Comparison of ENCODE assay signal across 11 cellular contexts in the genomic region with DNA sequence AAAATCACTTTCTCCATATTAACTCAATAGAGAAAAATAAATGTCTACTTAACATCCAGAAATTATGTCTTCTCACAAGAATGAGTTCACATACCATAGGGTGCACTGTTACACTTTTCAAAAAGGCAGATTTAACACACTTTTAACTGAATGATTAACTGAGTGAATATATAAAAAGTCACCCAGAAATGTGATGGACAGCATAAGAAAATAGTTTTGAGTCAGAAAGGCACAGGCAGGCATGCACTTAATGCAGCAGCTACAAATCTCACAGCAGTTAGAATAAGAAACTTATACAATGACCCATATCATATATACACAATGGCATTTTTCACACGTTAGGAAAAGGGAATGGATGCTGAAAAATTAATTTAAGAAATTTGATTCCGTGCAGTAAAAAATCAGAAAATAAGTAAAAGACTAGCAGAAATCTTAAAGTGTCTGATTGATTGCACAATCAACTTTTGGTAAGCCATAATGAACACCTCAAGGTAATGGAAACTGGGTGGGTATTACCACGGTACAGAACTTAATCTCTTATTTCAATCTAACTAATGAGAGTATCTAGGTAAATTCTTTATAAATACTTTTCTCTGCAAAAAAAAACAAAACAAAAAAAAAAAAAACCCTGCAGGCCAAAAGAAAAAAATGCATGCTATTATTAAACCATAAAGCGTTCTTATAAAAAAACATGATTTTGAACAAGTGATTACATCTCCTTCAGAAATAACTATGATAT. TPM values are rescaled to one million over a fixed set of nuclear protein-coding genes. Genes with fewer than 3 reads are reported as not detected.
DNase-seq lines count a peak whose midpoint lies in the region; ATAC-seq, FAIRE-seq and TF ChIP-seq lines count a peak whose summit lies in the region.
"Had no signal": no experiment of that assay in that cellular context is flagged by ENCODE, and none has a peak within 500 bp of the region (broad histone marks: within the 10 kb centered on the region; RNA-seq: fewer than 3 reads in every experiment).

No MANE protein-coding gene starts in this region.

- no peak for TF ChIP-seq RAD21 in A549 (conservative IDR thresholded peaks at IDR 0.05 in 1 of 2, IDR thresholded peaks at IDR 0.05 in 1 of 2)

- H3K4me1 Mint-ChIP-seq in GM23338, result peaks cover 41% of the 10 kb centered on the region
- H3K4me1 Mint-ChIP-seq in activated T-helper 17 cell treated with anti-CD3 and anti-CD28 coated beads, Interleukin-2, amount 50 U/mL, for 72 hours, result peaks cover 25% of the 10 kb centered on the region

- peaks cover 5% of the 10 kb centered on the region; the same call in 1 of the 2 replicates for H3F3A ChIP-seq in GM23338 (replicated peaks; ENCODE audit: low read depth)

- no peak overlapping the region for H2AK5ac ChIP-seq in mesenchymal stem cell (ENCODE audit: low read length, severe bottlenecking)

- TF ChIP-seq CTCF in A549 (IDR thresholded peaks at IDR 0.05) (no peak), GM23338 (conservative IDR thresholded peaks at IDR 0.05; ENCODE audit: low read depth in 2 of 2) (no peak), prostate gland (IDR thresholded peaks at IDR 0.05) (no peak), stomach (IDR thresholded peaks at IDR 0.05) (peak in 1 of 7 experiments; percentile 15)

- DNase-seq in A549 (ENCODE audit: low read depth in 1 of 2, low spot score in 1 of 2), result no peak
- no peak for DNase-seq in GM23338 (ENCODE audit: low spot score)
- DNase-seq in mesenchymal stem cell, result no peak
- no peak for DNase-seq in prostate gland (ENCODE audit: low spot score)
- no peak for DNase-seq in kidney tubule cell (ENCODE audit: low spot score)
- DNase-seq in stomach, result no peak
- DNase-seq: NCI-H524 treated with DMSO at 0.1 percent for 48 hours had no signal

- H3K9me3 Mint-ChIP-seq in GM23338, result no peaks in the 10 kb centered on the region
- no peaks in the 10 kb centered on the region for H3K9me3 Mint-ChIP-seq in activated T-helper 17 cell treated with anti-CD3 and anti-CD28 coated beads, Interleukin-2, amount 50 U/mL, for 72 hours
- H3K9me3 Mint-ChIP-seq: dendritic cell treated with granulocyte-macrophage colony-stimulating factor and Interleukin-4, amounts not matched to agents 40 ng/mL and 50 ng/mL, for 4 days had no signal

- no peak overlapping the region for H2AFZ ChIP-seq in GM23338
- no peak overlapping the region for H2AFZ ChIP-seq in mesenchymal stem cell (ENCODE audit: low read depth, low read length)

- CTCF ChIA-PET in A549 (lab: Yijun Ruan, JAX), result no interaction called here

- H3K27me3 Mint-ChIP-seq in GM23338 (ENCODE audit: insufficient read depth, low read depth, poor library complexity), result peaks cover 10% of the 10 kb centered on the region
- no peaks in the 10 kb centered on the region for H3K27me3 Mint-ChIP-seq in activated T-helper 17 cell treated with anti-CD3 and anti-CD28 coated beads, Interleukin-2, amount 50 U/mL, for 72 hours
- H3K27me3 Mint-ChIP-seq: dendritic cell treated with granulocyte-macrophage colony-stimulating factor and Interleukin-4, amounts not matched to agents 40 ng/mL and 50 ng/mL, for 4 days had no signal

- no peaks in the 10 kb centered on the region for H3K79me1 ChIP-seq in mesenchymal stem cell (replicated peaks; ENCODE audit: low read length, poor library complexity, severe bottlenecking)

- 15% methylated on average over 4 of the region's 4 CpGs for WGBS in A549 (ENCODE audit: missing lambda C conversion rate)
- no CpG with 5 or more reads among the region's 4 CpGs for WGBS in mesenchymal stem cell
- WGBS in prostate gland, result 61% methylated on average over 4 of the region's 4 CpGs
- 55 to 65% (median 59%) methylated on average over 4 of the region's 4 CpGs for WGBS in stomach, 5 donors

- H3K23ac ChIP-seq in mesenchymal stem cell (ENCODE audit: low read length in 2 of 2), result no peak overlapping the region

- H3K9me2 ChIP-seq in GM23338 (ENCODE audit: insufficient read depth), result no peaks in the 10 kb centered on the region

- intact Hi-C loops in prostate gland (cut with DNase I) (loop anchor here (10.0 kb wide), 1 partner anchor 161 kb away; no protein-coding TSS in a partner anchor), stomach (cut with DNase I; ENCODE audit: low total_unique reads) (no loop called here)

- peaks cover 5% of the 10 kb centered on the region; the same call in 1 of the 3 replicates for H3K36me3 Mint-ChIP-seq in GM23338 (ENCODE audit: low read depth)
- peaks cover 12% of the 10 kb centered on the region for H3K36me3 Mint-ChIP-seq in activated T-helper 17 cell treated with anti-CD3 and anti-CD28 coated beads, Interleukin-2, amount 50 U/mL, for 72 hours (ENCODE audit: low read depth)

- no peak overlapping the region for H4K91ac ChIP-seq in mesenchymal stem cell (ENCODE audit: low read length)

- H2BK12ac ChIP-seq in mesenchymal stem cell (ENCODE audit: low read length in 2 of 2), result no peak overlapping the region

- POLR2A ChIA-PET in A549 (lab: Yijun Ruan, JAX), result interaction anchor here (0.7 kb wide), 1 partner anchor 132 kb away, joined by 4 read pairs; no protein-coding TSS in a partner anchor

- peak; percentile 51 for FAIRE-seq in A549 (lab: Jason Lieb, UNC)
- FAIRE-seq: GM12892 had no signal

- peak overlapping the region; percentile 71; the same call in 2 of the 3 replicates for H3K4me3 ChIP-seq in A549
- no peak overlapping the region for H3K4me3 ChIP-seq in GM23338
- H3K4me3 ChIP-seq in mesenchymal stem cell (ENCODE audit: insufficient read depth in 1 of 2, low read depth in 1 of 2, low read length in 2 of 2), result peak overlapping the region in 1 of 2 experiments; percentile 87
- H3K4me3 ChIP-seq in prostate gland, result no peak overlapping the region
- no peak overlapping the region for H3K4me3 ChIP-seq in stomach

- H3K9me3 ChIP-seq in A549, result no peaks in the 10 kb centered on the region
- no peaks in the 10 kb centered on the region for H3K9me3 ChIP-seq in mesenchymal stem cell (ENCODE audit: control insufficient read depth, low read length)
- H3K9me3 ChIP-seq in prostate gland, result no peaks in the 10 kb centered on the region
- no peaks in the 10 kb centered on the region for H3K9me3 ChIP-seq in stomach

- no peak overlapping the region for H3K4ac ChIP-seq in mesenchymal stem cell (ENCODE audit: low read depth in 1 of 2, low read length in 2 of 2)

- H3K79me2 ChIP-seq in GM23338 (replicated peaks; ENCODE audit: insufficient read depth), result peaks cover 78% of the 10 kb centered on the region

- no peak overlapping the region for H3K27ac Mint-ChIP-seq in GM23338
- no peak overlapping the region for H3K27ac Mint-ChIP-seq in activated T-helper 17 cell treated with anti-CD3 and anti-CD28 coated beads, Interleukin-2, amount 50 U/mL, for 72 hours
- H3K27ac Mint-ChIP-seq: dendritic cell treated with granulocyte-macrophage colony-stimulating factor and Interleukin-4, amounts not matched to agents 40 ng/mL and 50 ng/mL, for 4 days had no signal

- no peak overlapping the region for H2BK120ac ChIP-seq in mesenchymal stem cell (ENCODE audit: low read depth, low read length)

- no peak overlapping the region for H4K8ac ChIP-seq in mesenchymal stem cell (ENCODE audit: low read length)

- peak overlapping the region; percentile 92 for H3K9ac ChIP-seq in mesenchymal stem cell (ENCODE audit: low read length)

- H3K4me1 ChIP-seq in A549, result peaks cover 49% of the 10 kb centered on the region
- peaks cover 23% of the 10 kb centered on the region for H3K4me1 ChIP-seq in GM23338 (ENCODE audit: insufficient read depth)
- H3K4me1 ChIP-seq in mesenchymal stem cell (ENCODE audit: control insufficient read depth, insufficient read depth, low read depth, low read length), result peaks cover 12% of the 10 kb centered on the region
- no peaks in the 10 kb centered on the region for H3K4me1 ChIP-seq in prostate gland (replicated peaks)
- peaks cover 18 to 74% (median 42%) of the 10 kb centered on the region in 4 donors for H3K4me1 ChIP-seq in stomach

- ATAC-seq in A549 (no peak), GM23338 (no peak), GM18519 (IDR thresholded peaks at IDR 0.05; ENCODE audit: low FRiP score, unreplicated experiment) (no peak)
- ATAC-seq in activated T-helper 17 cell treated with anti-CD3 and anti-CD28 coated beads, Interleukin-2, amount 50 U/mL, for 72 hours (replicated peaks), result no peak

- no peak for TF ChIP-seq EP300 in A549 (IDR thresholded peaks at IDR 0.05)
- TF ChIP-seq EP300 in stomach (IDR thresholded peaks at IDR 0.05), result no peak

- H2BK15ac ChIP-seq in mesenchymal stem cell (ENCODE audit: low read depth, poor library complexity, severe bottlenecking), result no peak overlapping the region

- H3K18ac ChIP-seq in mesenchymal stem cell (ENCODE audit: low read depth in 1 of 2, low read length in 2 of 2), result no peak overlapping the region

- peaks cover 21% of the 10 kb centered on the region for H4K20me1 ChIP-seq in GM23338 (replicated peaks; ENCODE audit: insufficient read depth)

- peak overlapping the region; percentile 73 for H3K4me2 ChIP-seq in A549
- H3K4me2 ChIP-seq in GM23338, result no peak overlapping the region
- H3K4me2 ChIP-seq in mesenchymal stem cell (ENCODE audit: low read length, poor library complexity, severe bottlenecking), result no peak overlapping the region

- no peak overlapping the region for H2BK5ac ChIP-seq in mesenchymal stem cell (ENCODE audit: low read depth, low read length, poor library complexity, severe bottlenecking)

- H3K27me3 ChIP-seq in GM23338 (ENCODE audit: insufficient read depth) (no peaks in the 10 kb centered on the region), mesenchymal stem cell (ENCODE audit: control insufficient read depth in 1 of 2, insufficient read depth in 1 of 2, low read length in 2 of 2) (no peaks in the 10 kb centered on the region), prostate gland (replicated peaks; ENCODE audit: insufficient read depth) (no peaks in the 10 kb centered on the region), stomach (no peaks in the 10 kb centered on the region)

- TF ChIP-seq POLR2A in A549 (IDR thresholded peaks at IDR 0.05; ENCODE audit: low read length) (no peak), prostate gland (IDR thresholded peaks at IDR 0.05) (no peak), stomach (IDR thresholded peaks at IDR 0.05) (no peak)

- H3K14ac ChIP-seq in mesenchymal stem cell (ENCODE audit: low read length in 2 of 2), result no peak overlapping the region

- H3K36me3 ChIP-seq in GM23338 (ENCODE audit: insufficient read depth), result no peaks in the 10 kb centered on the region
- H3K36me3 ChIP-seq in mesenchymal stem cell (ENCODE audit: control insufficient read depth in 1 of 2, insufficient read depth in 2 of 2, low read depth in 1 of 2, low read length in 2 of 2), result no peaks in the 10 kb centered on the region
- H3K36me3 ChIP-seq in prostate gland, result no peaks in the 10 kb centered on the region
- no peaks in the 10 kb centered on the region for H3K36me3 ChIP-seq in stomach

- peak overlapping the region; percentile 86; the same call in 1 of the 3 replicates for H3K4me3 Mint-ChIP-seq in GM23338
- peak overlapping the region; percentile 97 for H3K4me3 Mint-ChIP-seq in activated T-helper 17 cell treated with anti-CD3 and anti-CD28 coated beads, Interleukin-2, amount 50 U/mL, for 72 hours
- H3K4me3 Mint-ChIP-seq: dendritic cell treated with granulocyte-macrophage colony-stimulating factor and Interleukin-4, amounts not matched to agents 40 ng/mL and 50 ng/mL, for 4 days had no signal

- H3K27ac ChIP-seq in A549, result peak overlapping the region; percentile 21 to 54; a peak in 3 of 6 replicates
- H3K27ac ChIP-seq in GM23338 (ENCODE audit: low read depth), result no peak overlapping the region
- no peak overlapping the region for H3K27ac ChIP-seq in mesenchymal stem cell (ENCODE audit: low read length, poor library complexity, severe bottlenecking)
- no peak overlapping the region for H3K27ac ChIP-seq in prostate gland
- H3K27ac ChIP-seq in stomach, result no peak overlapping the region

RNA-seq across cellular contexts. Expression of a gene that starts 3.5 kb away (rescaled TPM):
- 126 and 134 TPM in 2 replicates for polyA plus RNA-seq in A549 (2011; rRNA removed)
- 21.5 and 29.3 TPM in 2 replicates for polyA plus RNA-seq in A549 (2012; cell fraction: cytosol; rRNA removed)
- 22.3 and 36.4 TPM in 2 replicates for polyA plus RNA-seq in A549 (2012; cell fraction: nucleus; rRNA removed)
- 23.2 to 27.7 TPM (median 25.9 TPM) in 3 replicates for polyA plus RNA-seq in A549 (2017; fragmentation: RNase III; extraction: RNeasy Plus Mini Kit Qiagen cat#74134 plus additional on column Dnase treatment)
- 321 and 335 TPM in 2 replicates for polyA minus RNA-seq in A549 (2011; rRNA and poly(A)+ RNA removed)
- total RNA-seq in GM23338 (2014; rRNA removed; shearing (Covaris generic)), result 73.6 and 90.7 TPM in 2 replicates
- 18.7 and 20.9 TPM in 2 replicates for polyA plus RNA-seq in GM23338 (2016; fragmentation: Nextera tagmentation; extraction: Ambion mirVana)
- 10 to 100 TPM; 49.9 to 56.2 TPM for total RNA-seq in activated T-helper 17 cell treated with anti-CD3 and anti-CD28 coated beads, Interleukin-2, amount 50 U/mL, for 72 hours
- 24.7 TPM for polyA plus RNA-seq in mesenchymal stem cell (2013, experiment 1 of 2)
- polyA plus RNA-seq in mesenchymal stem cell (2013, experiment 2 of 2), result 25.6 TPM
- total RNA-seq in prostate gland, result 100 to 1,000 TPM in 1 of 2 donors, 10 to 100 TPM in 1; 88.9 to 140 TPM
- total RNA-seq in stomach, result 100 to 1,000 TPM in 3 of 5 donors, 10 to 100 TPM in 2; 56.2 to 305 (median 122) TPM
- polyA plus RNA-seq in stomach, result 10 to 100 TPM; 10.4 to 14.5 (median 12.4) TPM

Comparison
In these comparisons a context has a peak if more than half of its experiments do, and no peak if none do; other contexts are left out.
1. H3K27ac ChIP-seq: peak in A549 (2 of 2); none in GM23338 (single experiment), mesenchymal stem cell (single experiment), prostate gland (0 of 2) and stomach (0 of 5).